ENCODE assay signal across 8 cellular contexts in the genomic region with DNA sequence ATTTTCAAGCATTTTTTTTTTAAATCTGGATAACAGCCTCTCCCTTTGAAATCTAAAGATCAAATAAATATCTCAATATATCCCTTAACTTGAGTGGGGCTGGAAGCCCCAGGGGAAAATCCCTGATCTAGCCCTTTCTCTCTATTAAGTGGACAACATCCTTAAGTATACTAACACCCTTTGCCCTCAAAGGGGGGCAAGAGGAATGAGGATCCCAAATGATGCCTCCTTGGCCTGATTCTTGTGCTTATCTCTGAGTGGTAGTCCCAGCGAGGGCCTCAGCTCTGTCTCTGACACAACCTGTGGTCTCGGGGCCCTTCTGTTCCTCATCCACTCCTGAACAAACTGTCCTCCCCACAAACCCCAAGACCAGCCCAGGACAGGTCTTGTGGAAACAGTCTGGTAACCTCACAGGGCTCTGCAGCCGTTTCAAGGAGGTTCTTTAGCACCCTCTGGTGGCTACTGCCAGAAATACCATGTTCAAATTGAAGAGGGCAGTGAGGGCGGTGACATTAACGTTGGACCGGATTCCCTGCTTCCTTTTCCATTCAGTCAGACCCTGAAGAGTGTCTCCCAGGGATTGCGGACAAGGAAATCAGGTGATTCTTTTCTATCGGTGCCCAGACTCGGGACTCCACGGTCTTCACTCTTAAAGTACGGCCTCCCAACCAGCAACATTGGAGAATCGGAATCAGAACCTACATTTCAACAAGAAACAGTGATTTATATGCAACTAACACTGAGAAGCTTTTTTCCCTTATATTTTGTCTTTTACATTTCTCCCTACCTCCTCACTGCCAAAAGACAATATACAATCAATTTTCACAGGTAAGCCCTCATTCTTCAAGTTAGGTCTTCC. TPM values are rescaled to one million over a fixed set of nuclear protein-coding genes. Genes with fewer than 3 reads are reported as not detected.
A peak's percentile ranks its signal among the peaks of the same experiment; 100 is the strongest.
DNase-seq lines count a peak whose midpoint lies in the region; FAIRE-seq and TF ChIP-seq lines count a peak whose summit lies in the region.

No MANE protein-coding gene starts in this region.

- no peak overlapping the region for H3K4me3 ChIP-seq in GM12864 (ENCODE audit: low read depth, low read length)
- no peak overlapping the region for H3K4me3 ChIP-seq in MM.1S (ENCODE audit: low read length)

- in situ Hi-C loops in SK-MEL-5 (cut with HindIII; ENCODE audit: low pct_unique_long_range_greater_than_20kb, low sequenced_read_pairs) = no loop called here

- H3K9me2 ChIP-seq in MM.1S (replicated peaks; ENCODE audit: insufficient read depth, low read length) = no peaks in the 10 kb centered on the region

- H3K36me3 ChIP-seq in MM.1S (replicated peaks; ENCODE audit: insufficient read depth, low read length) = no peaks in the 10 kb centered on the region

- H3F3A ChIP-seq in MM.1S (ENCODE audit: insufficient read depth, low read length) = no peaks in the 10 kb centered on the region

- H3K9ac ChIP-seq in MM.1S (ENCODE audit: low read length) = no peak overlapping the region

- H3K27me3 ChIP-seq in MM.1S (replicated peaks; ENCODE audit: insufficient read depth, low read length) = no peaks in the 10 kb centered on the region

- 0 out of 2 replicates have a peak overlapping the region, but pooled peaks have one; percentile 10 for H2AFZ ChIP-seq in MM.1S (ENCODE audit: low read length)

- H3K4me2 ChIP-seq in MM.1S (ENCODE audit: low read depth, low read length) = peak overlapping the region; percentile 33

- H3K4me1 ChIP-seq in MM.1S (ENCODE audit: low read length) = peaks cover 11% of the 10 kb centered on the region

- no peaks in the 10 kb centered on the region for H4K20me1 ChIP-seq in MM.1S (ENCODE audit: insufficient read depth, low read length)

- no peaks in the 10 kb centered on the region for H3K9me3 ChIP-seq in MM.1S (replicated peaks; ENCODE audit: insufficient read depth, low read length)

- no peaks in the 10 kb centered on the region for H3K79me2 ChIP-seq in MM.1S (ENCODE audit: low read length)

- peak; percentile 86 for TF ChIP-seq CTCF in GM12864 (IDR thresholded peaks at IDR 0.05; ENCODE audit: low read depth, low read length, missing control alignments)
- peak; percentile 84 for TF ChIP-seq CTCF in MM.1S (IDR thresholded peaks at IDR 0.05; ENCODE audit: low read length)

- DNase-seq in GM12864 (ENCODE audit: low read depth) = peak; percentile 25
- peak; percentile 18 for DNase-seq in HCEC 1CT
- DNase-seq in MM.1S = peak; percentile 71
- DNase-seq in SK-MEL-5 (ENCODE audit: low read depth, low spot score) = peak; percentile 89
- DNase-seq in activated naive CD4-positive, alpha-beta T cell (lab: John Stamatoyannopoulos, UW) = peak in 3 of 4 experiments; percentile 1 to 3 (median 2)
- peak; percentile 83 for DNase-seq in glomerular visceral epithelial cell (ENCODE audit: extremely low spot score)
- DNase-seq in pons (ENCODE audit: low spot score) = peak; percentile 89
- peak; percentile 81 for DNase-seq in urothelium cell line (ENCODE audit: low spot score)

- FAIRE-seq in urothelium cell line (lab: Jason Lieb, UNC) = peak; percentile 95

- no peak overlapping the region for H3K27ac ChIP-seq in MM.1S (ENCODE audit: low read length)

RNA-seq across cellular contexts. Expression of a gene that starts 13.0 kb away (rescaled TPM):
- not detected in 2 replicates for total RNA-seq in SK-MEL-5 (2014; rRNA removed; shearing (Covaris generic))
- not detected in 2 replicates for polyA plus RNA-seq in SK-MEL-5 (2015; cell fraction: cytosol; rRNA removed)
- not detected in 2 replicates for polyA plus RNA-seq in SK-MEL-5 (2015; cell fraction: nucleus; rRNA removed)

Comparison
In these comparisons a context has a peak if more than half of its experiments do, and no peak if none do; other contexts are left out.
1. DNase-seq: peak in every context shown above with its lines; median percentile 89 in SK-MEL-5; 89 in pons; 83 in glomerular visceral epithelial cell; 81 in urothelium cell line; 71 in MM.1S; 25 in GM12864; 18 in HCEC 1CT; 2 in activated naive CD4-positive, alpha-beta T cell.